8 cellular contexts compared by ENCODE assay signal in genomic region chr2:105790467-105791118, GRCh38. TPM values are rescaled to one million over a fixed set of nuclear protein-coding genes. Genes with fewer than 3 reads are reported as not detected.
A peak's percentile ranks its signal among the peaks of the same experiment; 100 is the strongest.
DNase-seq lines count a peak whose midpoint lies in the region; ATAC-seq and TF ChIP-seq lines count a peak whose summit lies in the region.

No MANE protein-coding gene starts in this region.

- ATAC-seq in GM21529 (IDR thresholded peaks at IDR 0.05; ENCODE audit: unreplicated experiment) (peak; percentile 22), upper lobe of right lung (peak; percentile 41)

- no peak overlapping the region for H2AFZ ChIP-seq in fibroblast of lung (ENCODE audit: low read length)

- DNase-seq in CD14-positive monocyte (ENCODE audit: low spot score) (no peak), NCI-H446 treated with DMSO at 0.1 percent for 48 hours (lab: John Stamatoyannopoulos, UW) (peak; percentile 7), fibroblast of lung (ENCODE audit: low read depth in 2 of 2) (no peak), upper lobe of right lung (no peak), HCEC 1CT (no peak), DMS153 (lab: John Stamatoyannopoulos, UW) (no peak), DMS114 treated with DMSO at 0.1 percent for 48 hours (lab: John Stamatoyannopoulos, UW; ENCODE audit: unreplicated experiment) (no peak)

- peaks cover 0 to 2% of the 10 kb centered on the region in 2 donors for H3K36me3 Mint-ChIP-seq in CD14-positive monocyte

- H3K79me2 ChIP-seq in fibroblast of lung (ENCODE audit: control insufficient read depth, insufficient read depth, low read length) = peaks cover 25% of the 10 kb centered on the region

- H3K4me1 Mint-ChIP-seq in CD14-positive monocyte = peaks cover 72% of the 10 kb centered on the region

- TF ChIP-seq CTCF in CD14-positive monocyte (IDR thresholded peaks at IDR 0.05) (no peak), fibroblast of lung (conservative IDR thresholded peaks at IDR 0.05 in 1 of 2, IDR thresholded peaks at IDR 0.05 in 1 of 2; ENCODE audit: low read depth in 1 of 2, low read length in 2 of 2) (no peak), upper lobe of right lung (IDR thresholded peaks at IDR 0.05) (no peak)

- peak overlapping the region; percentile 50 to 86 for H3K4me3 Mint-ChIP-seq in CD14-positive monocyte

- H3K27ac Mint-ChIP-seq in CD14-positive monocyte = peak overlapping the region; percentile 41 to 83 (median 67)

- H3K4me1 ChIP-seq in fibroblast of lung (ENCODE audit: control insufficient read depth, extremely low read depth, insufficient read depth, low read length) (peaks cover 27% of the 10 kb centered on the region), upper lobe of right lung (peaks cover 32% of the 10 kb centered on the region)

- H3K9me3 Mint-ChIP-seq in CD14-positive monocyte = peaks cover 0 to 3% (median 0%) of the 10 kb centered on the region in 7 donors

- H3K27me3 ChIP-seq in fibroblast of lung (ENCODE audit: control insufficient read depth, insufficient read depth, low read length) = no peaks in the 10 kb centered on the region
- H3K27me3 ChIP-seq in upper lobe of right lung = no peaks in the 10 kb centered on the region

- H3K27me3 Mint-ChIP-seq in CD14-positive monocyte (ENCODE audit: low read depth in 3 of 3) = no peaks in the 10 kb centered on the region

- H3K36me3 ChIP-seq in fibroblast of lung (ENCODE audit: control insufficient read depth, insufficient read depth, low read length) = no peaks in the 10 kb centered on the region
- no peaks in the 10 kb centered on the region for H3K36me3 ChIP-seq in upper lobe of right lung

- no peak overlapping the region for H3K9ac ChIP-seq in fibroblast of lung (ENCODE audit: insufficient read depth, low read length)

- no peaks in the 10 kb centered on the region for H4K20me1 ChIP-seq in fibroblast of lung (ENCODE audit: control insufficient read depth, extremely low read depth, insufficient read depth, low read length)

- intact Hi-C loops in CD14-positive monocyte (cut with micrococcal nuclease) = no loop called here
- intact Hi-C loops in upper lobe of right lung (cut with DNase I) = no loop called here

- no peak overlapping the region for H3K4me3 ChIP-seq in fibroblast of lung (replicated peaks in 1 of 4; ENCODE audit: control extremely low read depth in 1 of 4, insufficient read depth in 1 of 4, low read depth in 3 of 4, low read length in 4 of 4)
- no peak overlapping the region for H3K4me3 ChIP-seq in upper lobe of right lung

- peak overlapping the region; percentile 21 for H3K4me2 ChIP-seq in fibroblast of lung (ENCODE audit: extremely low read depth, insufficient read depth, low read length)

- H3K27ac ChIP-seq in fibroblast of lung (ENCODE audit: insufficient read depth, low read length) (peak overlapping the region; percentile 61), upper lobe of right lung (peak overlapping the region; percentile 19)

- H3K9me3 ChIP-seq in fibroblast of lung (ENCODE audit: control insufficient read depth, insufficient read depth, low read depth, low read length) (no peaks in the 10 kb centered on the region), upper lobe of right lung (no peaks in the 10 kb centered on the region)

RNA-seq across cellular contexts. Expression of gene NCK2, which starts 45.9 kb away (rescaled TPM):
- polyA plus RNA-seq in CD14-positive monocyte (1 to 10 TPM; 2.5 to 7.6 TPM), fibroblast of lung (20.3 and 51.3 TPM in 2 replicates)
- total RNA-seq in fibroblast of lung (25.4 and 30.8 TPM in 2 replicates), upper lobe of right lung (49.7 TPM)
- polyA plus RNA-seq in fibroblast of lung (2012) = 17.1 and 39.3 TPM in 2 replicates
- 2.0 and 52.0 TPM in 2 replicates for polyA minus RNA-seq in fibroblast of lung (ENCODE audit: low replicate concordance)
